22 cellular contexts compared by ENCODE assay signal in the genomic region with DNA sequence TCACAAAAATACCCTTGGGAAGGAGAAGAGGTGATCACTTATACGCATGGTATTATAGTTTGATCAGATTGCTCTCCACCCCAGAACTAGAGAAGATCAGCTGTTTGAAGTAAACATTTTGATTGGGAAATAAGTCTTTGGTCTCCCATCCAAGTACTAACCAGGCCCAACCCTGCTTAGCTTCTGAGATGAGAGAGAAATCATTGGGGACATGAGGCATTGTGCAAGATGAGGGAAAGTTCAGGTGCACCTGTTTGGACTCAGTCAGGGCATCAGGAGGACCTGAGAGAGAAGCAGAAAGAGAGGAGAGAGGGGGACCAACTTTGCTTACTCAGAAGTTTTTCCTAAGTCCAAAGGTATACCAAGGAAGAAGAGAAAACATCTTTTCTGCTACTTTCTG.
"Had no signal": no experiment of that assay in that cellular context is flagged by ENCODE, and none has a peak within 500 bp of the region (broad histone marks: within the 10 kb centered on the region; RNA-seq: fewer than 3 reads in every experiment).

No MANE protein-coding gene starts in this region.

- DNase-seq: activated B cell treated with CpG ODN at 0.5 μM for 24 hours; activated CD4-positive, alpha-beta T cell treated with anti-CD3 and anti-CD28 coated beads for 4 hours; activated CD8-positive, alpha-beta T cell treated with anti-CD3 and anti-CD28 coated beads for 36 hours; activated effector memory CD4-positive, alpha-beta T cell treated with Interleukin-2 at 50 U/mL for 16 hours; activated T-cell treated with anti-CD3 and anti-CD28 coated beads, Interleukin-2, amount 50 U/mL, for 24 hours; cerebellar nuclear complex; effector CD8-positive, alpha-beta T cell; esophagus squamous epithelium; immature natural killer cell; kidney glomerular epithelial cell; mesenchymal stem cell; mucosa of descending colon; naive B cell; sigmoid colon; stimulated activated CD4-positive, alpha-beta T cell treated with anti-CD3 and anti-CD28 coated beads, Interleukin-4, amount 100 ng/mL, for 24 hours; testis had no signal

- H3K27ac Mint-ChIP-seq: activated CD8-positive, alpha-beta T cell treated with anti-CD3 and anti-CD28 coated beads for 36 hours; activated naive CD4-positive, alpha-beta T cell treated with anti-CD3 and anti-CD28 coated beads, Interleukin-2, amount 50 U/mL, for 24 hours; activated T-cell treated with anti-CD3 and anti-CD28 coated beads, Interleukin-2, amount 50 U/mL, for 24 hours; stimulated activated effector memory CD8-positive, alpha-beta T cell treated with anti-CD3 and anti-CD28 coated beads, Interleukin-12 subunit alpha, Interleukin-12 subunit beta, amount 100 ng/mL, for 72 hours; type B pancreatic cell had no signal

- H3K27ac ChIP-seq: breast epithelium, esophagus squamous epithelium, neutrophil, parathyroid adenoma, sigmoid colon, testis had no signal

- H3K9me3 Mint-ChIP-seq: activated B cell treated with CpG ODN at 0.5 μM for 24 hours; activated CD8-positive, alpha-beta T cell treated with anti-CD3 and anti-CD28 coated beads for 36 hours; activated naive CD4-positive, alpha-beta T cell treated with anti-CD3 and anti-CD28 coated beads, Interleukin-2, amount 50 U/mL, for 24 hours; activated T-cell treated with anti-CD3 and anti-CD28 coated beads, Interleukin-2, amount 50 U/mL, for 24 hours; immature natural killer cell; stimulated activated effector memory CD8-positive, alpha-beta T cell treated with anti-CD3 and anti-CD28 coated beads, Interleukin-12 subunit alpha, Interleukin-12 subunit beta, amount 100 ng/mL, for 72 hours; type B pancreatic cell had no signal

- H3K27me3 Mint-ChIP-seq: activated B cell treated with CpG ODN at 0.5 μM for 24 hours; activated CD8-positive, alpha-beta T cell treated with anti-CD3 and anti-CD28 coated beads for 36 hours; activated naive CD4-positive, alpha-beta T cell treated with anti-CD3 and anti-CD28 coated beads, Interleukin-2, amount 50 U/mL, for 24 hours; activated T-cell treated with anti-CD3 and anti-CD28 coated beads, Interleukin-2, amount 50 U/mL, for 24 hours; naive B cell; type B pancreatic cell had no signal

- H3K9me3 ChIP-seq: breast epithelium, esophagus squamous epithelium, mucosa of descending colon, neutrophil, sigmoid colon, testis had no signal

- ATAC-seq: activated CD8-positive, alpha-beta T cell treated with anti-CD3 and anti-CD28 coated beads for 36 hours; mucosa of descending colon; stimulated activated effector memory CD8-positive, alpha-beta T cell treated with anti-CD3 and anti-CD28 coated beads, Interleukin-12 subunit alpha, Interleukin-12 subunit beta, amount 100 ng/mL, for 72 hours had no signal

- H3K4me3 Mint-ChIP-seq: activated B cell treated with CpG ODN at 0.5 μM for 24 hours; activated CD8-positive, alpha-beta T cell treated with anti-CD3 and anti-CD28 coated beads for 36 hours; activated naive CD4-positive, alpha-beta T cell treated with anti-CD3 and anti-CD28 coated beads, Interleukin-2, amount 50 U/mL, for 24 hours; activated T-cell treated with anti-CD3 and anti-CD28 coated beads, Interleukin-2, amount 50 U/mL, for 24 hours; immature natural killer cell; naive B cell; stimulated activated effector memory CD8-positive, alpha-beta T cell treated with anti-CD3 and anti-CD28 coated beads, Interleukin-12 subunit alpha, Interleukin-12 subunit beta, amount 100 ng/mL, for 72 hours; type B pancreatic cell had no signal

- H2AFZ ChIP-seq: parathyroid adenoma had no signal

- H3K4me1 ChIP-seq: breast epithelium, parathyroid adenoma had no signal

- H3K27me3 ChIP-seq: breast epithelium, esophagus squamous epithelium, neutrophil, sigmoid colon, testis had no signal

- H3K9ac ChIP-seq: parathyroid adenoma had no signal

- H3K4me3 ChIP-seq: breast epithelium, esophagus squamous epithelium, mucosa of descending colon, sigmoid colon, testis had no signal
